ENCODE assay signal across 24 cellular contexts in the genomic region with DNA sequence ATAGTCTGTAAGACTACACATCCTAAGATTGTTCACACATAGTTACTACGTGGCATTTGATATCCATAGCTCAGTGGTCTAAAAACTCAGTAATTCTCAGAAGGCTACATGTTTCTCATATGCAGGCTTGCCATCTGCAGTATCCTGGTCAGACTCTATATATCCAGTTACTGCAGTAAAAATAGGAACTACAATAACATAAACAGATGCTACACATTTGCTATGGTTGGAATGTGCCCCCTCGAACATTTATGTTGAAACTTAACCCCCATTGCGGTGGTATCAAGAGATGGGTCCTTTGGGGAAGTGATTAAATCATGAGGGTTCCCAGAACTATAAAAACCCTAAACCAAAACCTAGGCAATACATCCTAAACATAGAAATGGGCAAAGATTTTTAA.
"Had no signal": no experiment of that assay in that cellular context is flagged by ENCODE, and none has a peak within 500 bp of the region (broad histone marks: within the 10 kb centered on the region; RNA-seq: fewer than 3 reads in every experiment).

No MANE protein-coding gene starts in this region.

- ATAC-seq: activated CD8-positive, alpha-beta T cell treated with anti-CD3 and anti-CD28 coated beads, Interleukin-2, amount 10 ng/mL, durations not matched to agents 7 days and 5 days; K562; T-helper 17 cell; WTC11 had no signal

- DNase-seq: activated CD4-positive, alpha-beta T cell treated with anti-CD3 and anti-CD28 coated beads for 48 hours; activated CD4-positive, alpha-beta T cell treated with anti-CD3 and anti-CD28 coated beads, Interleukin-2, amount 50 U/mL, for 4 hours; activated CD4-positive, CD25-positive, alpha-beta regulatory T cell treated with anti-CD3 and anti-CD28 coated beads, Interleukin-2, amount 50 U/mL, for 72 hours; activated CD8-positive, alpha-beta memory T cell treated with anti-CD3 and anti-CD28 coated beads, Interleukin-2, amount 50 U/mL, for 48 hours; activated CD8-positive, alpha-beta T cell treated with anti-CD3 and anti-CD28 coated beads, Interleukin-2, amount 10 ng/mL, durations not matched to agents 7 days and 5 days; activated naive CD4-positive, alpha-beta T cell treated with anti-CD3 and anti-CD28 coated beads, Interleukin-2, amount 50 U/mL, for 16 hours; activated naive CD8-positive, alpha-beta T cell treated with anti-CD3 and anti-CD28 coated beads, Interleukin-2, amount 10 ng/mL, durations not matched to agents 7 days and 5 days; activated T-cell treated with anti-CD3 and anti-CD28 coated beads, Interleukin-2, amount 50 U/mL, for 1 hour; adrenal gland; anterior cingulate cortex; MM.1S; NCI-H1105 treated with DMSO at 0.1 percent for 48 hours; NCI-H146; NCI-H187 treated with DMSO at 0.1 percent for 48 hours; NCI-H2081 treated with DMSO at 0.1 percent for 48 hours; NCI-H226; NCI-H526 treated with DMSO at 0.1 percent for 48 hours; NCI-H82; NK-92 treated with Interleukin-12 subunit alpha and Interleukin-12 subunit beta, amount 100 ng/mL, for 24 hours; SHP77 treated with DMSO at 0.1 percent for 48 hours; T-helper 17 cell; T-helper 9 cell had no signal

- H3K4me3 ChIP-seq: adrenal gland, K562 had no signal
